Comparison of ENCODE assay signal across 2 cellular contexts in the genomic region with DNA sequence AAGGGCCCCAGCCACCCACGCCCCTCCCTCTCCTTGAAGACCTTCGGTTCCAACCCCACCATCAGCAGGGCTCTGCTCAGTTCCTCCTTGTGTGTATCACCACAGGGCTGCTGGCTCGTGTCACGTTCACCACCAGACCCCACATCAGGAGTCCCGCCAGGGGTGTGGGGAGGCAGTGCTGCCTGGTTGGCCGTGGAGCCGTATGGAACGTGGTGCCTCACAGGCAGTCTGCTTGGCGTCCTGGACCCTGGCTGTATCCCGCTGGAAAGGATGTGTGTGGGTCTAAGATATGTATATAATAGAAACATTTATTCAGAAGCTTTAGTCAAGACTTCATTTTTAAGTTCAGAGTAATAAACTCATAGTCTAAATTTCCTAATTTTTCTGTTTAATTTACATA. TPM values are rescaled to one million over a fixed set of nuclear protein-coding genes. Genes with fewer than 3 reads are reported as not detected.
"Had no signal": no experiment of that assay in that cellular context is flagged by ENCODE, and none has a peak within 500 bp of the region (broad histone marks: within the 10 kb centered on the region; RNA-seq: fewer than 3 reads in every experiment).

No MANE protein-coding gene starts in this region.

RNA-seq across cellular contexts. Expression of a gene that starts 40.1 kb away (rescaled TPM):
- total RNA-seq: dermis microvascular lymphatic vessel endothelial cell, glomerular endothelial cell had no signal
